ENCODE assay signal across 13 cellular contexts in genomic region chr7:47663239-47663638, GRCh38.
DNase-seq lines count a peak whose midpoint lies in the region; ATAC-seq and TF ChIP-seq lines count a peak whose summit lies in the region.
"Had no signal": no experiment of that assay in that cellular context is flagged by ENCODE, and none has a peak within 500 bp of the region (broad histone marks: within the 10 kb centered on the region; RNA-seq: fewer than 3 reads in every experiment).

No MANE protein-coding gene starts in this region.

- H3K27me3 ChIP-seq in Caco-2 (replicated peaks; ENCODE audit: control insufficient read depth, insufficient read depth, low read length) (no peaks in the 10 kb centered on the region), adipocyte (replicated peaks; ENCODE audit: control insufficient read depth, insufficient read depth, low read length) (peaks cover 23% of the 10 kb centered on the region)

- H3K27ac Mint-ChIP-seq in Caco-2 (ENCODE audit: unreplicated experiment) (peak overlapping the region; percentile 97), mesothelial cell of epicardium (peak overlapping the region; percentile 71)
- H3K27ac Mint-ChIP-seq: CD4-positive, alpha-beta memory T cell; IgD-negative memory B cell had no signal

- H3K4me1 Mint-ChIP-seq in Caco-2 (ENCODE audit: low read depth, unreplicated experiment) = peaks cover 33% of the 10 kb centered on the region
- H3K4me1 Mint-ChIP-seq in mesothelial cell of epicardium = peaks cover 34% of the 10 kb centered on the region
- H3K4me1 Mint-ChIP-seq: CD4-positive, alpha-beta memory T cell had no signal

- peaks cover 8% of the 10 kb centered on the region for H3K9me3 Mint-ChIP-seq in Caco-2 (ENCODE audit: unreplicated experiment)
- H3K9me3 Mint-ChIP-seq in mesothelial cell of epicardium = no peaks in the 10 kb centered on the region
- H3K9me3 Mint-ChIP-seq: IgD-negative memory B cell had no signal

- ATAC-seq in HG02870 (IDR thresholded peaks at IDR 0.05; ENCODE audit: unreplicated experiment) = no peak
- ATAC-seq: HCT116 had no signal

- no peak overlapping the region for H3K4me3 Mint-ChIP-seq in Caco-2 (ENCODE audit: unreplicated experiment)
- no peak overlapping the region for H3K4me3 Mint-ChIP-seq in mesothelial cell of epicardium
- H3K4me3 Mint-ChIP-seq: CD4-positive, alpha-beta memory T cell; IgD-negative memory B cell had no signal

- no peaks in the 10 kb centered on the region for H3K27me3 Mint-ChIP-seq in Caco-2 (ENCODE audit: insufficient read depth, unreplicated experiment)
- no peaks in the 10 kb centered on the region for H3K27me3 Mint-ChIP-seq in mesothelial cell of epicardium (ENCODE audit: low read depth)
- H3K27me3 Mint-ChIP-seq: IgD-negative memory B cell had no signal

- BruUV-seq in Caco-2 (replicated peaks; lab: Mats Ljungman, UMichigan) = no TSS peak

- H3K36me3 ChIP-seq in Caco-2 (ENCODE audit: control insufficient read depth, insufficient read depth, low read length) (no peaks in the 10 kb centered on the region; the same call in 1 of the 2 replicates), adipocyte (ENCODE audit: control insufficient read depth, insufficient read depth, low read length, severe bottlenecking) (no peaks in the 10 kb centered on the region)

- H3K9me3 ChIP-seq in Caco-2 (no peaks in the 10 kb centered on the region), adipocyte (ENCODE audit: control insufficient read depth, low read length) (no peaks in the 10 kb centered on the region)

- no peak overlapping the region for H3K9ac ChIP-seq in adipocyte (ENCODE audit: low read length)
- H3K9ac ChIP-seq: GM23248 had no signal

- CTCF ChIA-PET in Caco-2 (lab: Charles Lee) = interaction anchor here (1.6 to 1.8 kb wide), 2 partner anchors 16 to 87 kb away, joined by 4 to 5 read pairs; no protein-coding TSS in a partner anchor

- intact Hi-C loops in Caco-2 (cut with micrococcal nuclease; ENCODE audit: unreplicated experiment) = loop anchor here (5.0 kb wide), 1 partner anchor 114 kb away; no protein-coding TSS in a partner anchor

- H3K4me3 ChIP-seq in Caco-2 (ENCODE audit: low read depth, low read length) (no peak overlapping the region), adipocyte (ENCODE audit: low read length) (no peak overlapping the region)
- H3K4me3 ChIP-seq: GM23248 had no signal

- TF ChIP-seq CTCF in AG09319 (IDR thresholded peaks at IDR 0.05; ENCODE audit: low read depth, low read length) (no peak), Caco-2 (IDR thresholded peaks at IDR 0.05; ENCODE audit: insufficient read depth in 1 of 2, low read depth in 1 of 2, low read length in 1 of 2, severe bottlenecking in 1 of 2, unreplicated experiment in 1 of 2) (no peak), mesothelial cell of epicardium (IDR thresholded peaks at IDR 0.05; ENCODE audit: unreplicated experiment) (no peak)

- POLR2A ChIA-PET in Caco-2 (lab: Charles Lee) = interaction anchor here (0.8 kb wide), 1 partner anchor 28 kb away, joined by 3 read pairs; no protein-coding TSS in a partner anchor

- H3K4me1 ChIP-seq in Caco-2 (peaks cover 61% of the 10 kb centered on the region), adipocyte (ENCODE audit: control insufficient read depth, insufficient read depth, low read length) (no peaks in the 10 kb centered on the region)

- DNase-seq in AG09319 (ENCODE audit: extremely low read depth, low read depth) = peak; percentile 56
- DNase-seq in Caco-2 = no peak
- peak; percentile 31 for DNase-seq in adipocyte (ENCODE audit: low read depth)
- DNase-seq in mesothelial cell of epicardium (ENCODE audit: low spot score in 2 of 2, unreplicated experiment in 2 of 2) = no peak
- no peak for DNase-seq in A172 (ENCODE audit: low spot score)
- DNase-seq in erythroblast (lab: John Stamatoyannopoulos, UW) = no peak
- DNase-seq: CD4-positive, alpha-beta memory T cell; DMS53; GM23248; KG1 had no signal

- TF ChIP-seq POLR2A in erythroblast (IDR thresholded peaks at IDR 0.05; ENCODE audit: low read length) = no peak

- H3K36me3 Mint-ChIP-seq in Caco-2 (ENCODE audit: insufficient read depth, unreplicated experiment) = peaks cover 14% of the 10 kb centered on the region
- H3K36me3 Mint-ChIP-seq in mesothelial cell of epicardium = no peaks in the 10 kb centered on the region
- H3K36me3 Mint-ChIP-seq: CD4-positive, alpha-beta memory T cell; IgD-negative memory B cell had no signal

Comparison
In these comparisons a context has a peak if more than half of its experiments do, and no peak if none do; other contexts are left out.
1. DNase-seq: peak in AG09319 (single experiment) and adipocyte (single experiment); none in Caco-2 (0 of 2), mesothelial cell of epicardium (0 of 2), A172 (single experiment) and erythroblast (0 of 2).